ENCODE assay signal across 8 cellular contexts in genomic region chr14:75258803-75259509, GRCh38. TPM values are rescaled to one million over a fixed set of nuclear protein-coding genes. Genes with fewer than 3 reads are reported as not detected.
A peak's percentile ranks its signal among the peaks of the same experiment; 100 is the strongest.
DNase-seq lines count a peak whose midpoint lies in the region; ATAC-seq and TF ChIP-seq lines count a peak whose summit lies in the region.

No MANE protein-coding gene starts in this region.

- peak; percentile 98 for ATAC-seq in HG02840 (IDR thresholded peaks at IDR 0.05; ENCODE audit: low FRiP score, unreplicated experiment)

- H3K27me3 ChIP-seq in adrenal gland (no peaks in the 10 kb centered on the region), parathyroid adenoma (ENCODE audit: control insufficient read depth, insufficient read depth, low read length) (no peaks in the 10 kb centered on the region), tibial nerve (no peaks in the 10 kb centered on the region)

- H3K9me3 ChIP-seq in adrenal gland (replicated peaks in 1 of 3) (no peaks in the 10 kb centered on the region), parathyroid adenoma (ENCODE audit: control insufficient read depth, low read length) (no peaks in the 10 kb centered on the region), tibial nerve (no peaks in the 10 kb centered on the region)

- H3K4me3 ChIP-seq in GM12865 (ENCODE audit: low read depth, low read length): peak overlapping the region; percentile 58
- peak overlapping the region in 2 of 4 donors; percentile 11 to 41 for H3K4me3 ChIP-seq in adrenal gland
- H3K4me3 ChIP-seq in parathyroid adenoma (ENCODE audit: low read depth, low read length): peak overlapping the region; percentile 66
- peak overlapping the region; percentile 29 to 54 (median 40) for H3K4me3 ChIP-seq in tibial nerve

- H3K36me3 ChIP-seq in adrenal gland (replicated peaks in 1 of 2) (no peaks in the 10 kb centered on the region), parathyroid adenoma (ENCODE audit: control insufficient read depth, insufficient read depth, low read length) (no peaks in the 10 kb centered on the region), tibial nerve (no peaks in the 10 kb centered on the region)

- peak; percentile 98 to 100 for TF ChIP-seq EP300 in tibial nerve (IDR thresholded peaks at IDR 0.05)

- H3K79me2 ChIP-seq in parathyroid adenoma: no peaks in the 10 kb centered on the region

- TF ChIP-seq CTCF in GM12865 (IDR thresholded peaks at IDR 0.05; ENCODE audit: insufficient read depth, low read depth, low read length, missing control alignments): no peak
- no peak for TF ChIP-seq CTCF in adrenal gland (IDR thresholded peaks at IDR 0.05)
- peak; percentile 2 for TF ChIP-seq CTCF in parathyroid adenoma (IDR thresholded peaks at IDR 0.05)
- peak in 1 of 5 experiments; percentile 12 for TF ChIP-seq CTCF in tibial nerve (IDR thresholded peaks at IDR 0.05)

- 0 to 2% (median 0%) methylated on average over 9 to 40 of the region's 40 CpGs for WGBS in adrenal gland, 4 donors
- WGBS in tibial nerve, 2 donors: 0% methylated on average over 18 to 37 of the region's 40 CpGs

- DNase-seq in GM12865 (ENCODE audit: low read depth) (peak; percentile 99), NCI-H1436 (lab: John Stamatoyannopoulos, UW) (peak; percentile 99), T follicular helper cell (ENCODE audit: low read depth) (peak; percentile 100), adrenal gland (peak; percentile 98 to 100 (median 99)), cardiac septum (ENCODE audit: low spot score) (peak; percentile 100), tibial nerve (ENCODE audit: low spot score in 2 of 2) (peak; percentile 96)

- H3K9ac ChIP-seq in parathyroid adenoma: peak overlapping the region; percentile 91

- TF ChIP-seq POLR2A in adrenal gland (IDR thresholded peaks at IDR 0.05) (peak; percentile 62 to 68), tibial nerve (IDR thresholded peaks at IDR 0.05) (peak; percentile 69 to 76)

- peak overlapping the region; percentile 74 for H2AFZ ChIP-seq in parathyroid adenoma

- intact Hi-C loops in adrenal gland (cut with DNase I): no loop called here
- intact Hi-C loops in cardiac septum (cut with DNase I): loop anchor here (2.0 kb wide), 3 partner anchors 18 to 82 kb away; partner anchors contain the start of gene TMED10

- H3K27ac ChIP-seq in adrenal gland (peak overlapping the region; percentile 89 to 97 (median 94)), parathyroid adenoma (peak overlapping the region; percentile 98), tibial nerve (peak overlapping the region; percentile 96 to 100 (median 98))

- H3K4me1 ChIP-seq in adrenal gland (replicated peaks in 1 of 2) (peaks cover 13 to 19% of the 10 kb centered on the region in 2 donors), parathyroid adenoma (peaks cover 48% of the 10 kb centered on the region), tibial nerve (peaks cover 0 to 44% (median 29%) of the 10 kb centered on the region in 4 donors)

- peak overlapping the region; percentile 85 for H3K4me2 ChIP-seq in parathyroid adenoma (ENCODE audit: low read length)

RNA-seq across cellular contexts. Expression of gene FOS, which starts 19.7 kb away (rescaled TPM):
- 100 to 1,000 TPM in 5 of 8 donors, 10 to 100 TPM in 3; 47.9 to 393 (median 152) TPM for total RNA-seq in adrenal gland
- 100 to 1,000 TPM in 2 of 3 donors, 10 to 100 TPM in 1; 63.2 to 129 (median 107) TPM for polyA plus RNA-seq in adrenal gland
- total RNA-seq in cardiac septum: 25.8 TPM
- 1,000 to 10,000 TPM in 1 of 4 donors, 100 to 1,000 TPM in 3; 373 to 1,352 (median 619) TPM for total RNA-seq in tibial nerve
